ENCODE assay signal across 1 cellular context in the genomic region with DNA sequence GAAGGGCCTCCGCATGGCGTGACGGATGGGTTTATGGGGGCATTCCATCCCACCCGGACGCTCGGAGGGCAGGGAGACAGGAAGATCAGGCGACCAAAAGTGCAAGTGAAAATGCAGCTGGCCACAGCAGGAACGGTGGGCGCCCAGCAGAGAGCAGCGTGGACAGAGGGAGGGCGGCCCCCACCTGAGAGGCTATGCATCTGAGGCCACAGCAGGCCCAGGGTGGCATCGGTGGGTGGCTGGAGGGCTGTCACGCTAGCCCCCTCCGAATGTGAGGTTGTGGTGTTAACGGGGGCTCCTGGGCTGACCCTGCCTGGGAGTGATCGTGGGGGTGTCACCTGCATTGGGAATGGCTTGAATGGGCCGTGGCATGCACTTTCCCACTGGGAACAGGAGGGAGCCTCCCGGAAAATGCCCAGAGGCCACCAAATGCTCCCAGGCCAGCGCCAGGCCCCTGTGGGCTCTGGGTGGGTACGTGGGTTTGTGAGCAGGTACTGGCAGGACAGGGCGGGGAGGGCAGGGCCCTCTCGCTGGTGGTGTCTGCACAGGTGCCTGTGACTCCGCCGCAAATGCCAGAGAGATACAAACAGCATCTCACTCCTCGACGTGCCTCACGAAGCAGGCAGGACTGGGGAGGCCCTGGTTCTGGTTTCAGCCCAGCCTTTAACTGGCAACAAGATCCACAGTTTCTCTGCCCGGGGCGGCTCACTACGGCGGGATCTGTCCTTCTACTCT.
TF ChIP-seq lines count a peak whose summit lies in the region.

No MANE protein-coding gene starts in this region.

TF ChIP-seq in H1, 55 proteins besides CTCF, POLR2A, EP300 and RAD21:
- TF ChIP-seq SAP30 (IDR thresholded peaks at IDR 0.05; ENCODE audit: insufficient read depth, insufficient replicate concordance, low read length) (no peak), SUZ12 (IDR thresholded peaks at IDR 0.05; ENCODE audit: low read length) (no peak), CBX8 (IDR thresholded peaks at IDR 0.05; ENCODE audit: borderline replicate concordance, low read depth, low read length) (no peak), CHD2 (IDR thresholded peaks at IDR 0.05; ENCODE audit: low read length) (no peak), RNF2 (IDR thresholded peaks at IDR 0.05; ENCODE audit: borderline replicate concordance, low read depth, low read length, missing control alignments, poor library complexity, severe bottlenecking) (no peak), SP1 (IDR thresholded peaks at IDR 0.05; ENCODE audit: low read depth, low read length) (no peak), BRCA1 (IDR thresholded peaks at IDR 0.05; ENCODE audit: low read depth, low read length) (no peak), PHF8 (conservative IDR thresholded peaks at IDR 0.05; ENCODE audit: low read depth, low read length) (no peak), EZH2 (IDR thresholded peaks at IDR 0.05; ENCODE audit: low read depth, low read length, severe bottlenecking) (no peak), POLR2AphosphoS5 (IDR thresholded peaks at IDR 0.05; ENCODE audit: low read depth, low read length) (no peak), EGR1 (IDR thresholded peaks at IDR 0.05; ENCODE audit: borderline replicate concordance, low read depth, low read length) (no peak), CHD1 (IDR thresholded peaks at IDR 0.05; ENCODE audit: low read depth, low read length) (no peak), SIN3A (conservative IDR thresholded peaks at IDR 0.05 in 1 of 2, IDR thresholded peaks at IDR 0.05 in 1 of 2; ENCODE audit: low read depth in 1 of 2, low read length in 2 of 2) (no peak), TBP (IDR thresholded peaks at IDR 0.05; ENCODE audit: low read depth, low read length) (no peak), KDM4A (IDR thresholded peaks at IDR 0.05; ENCODE audit: low read depth, low read length, severe bottlenecking) (no peak)
- TF ChIP-seq, protein P1, sequence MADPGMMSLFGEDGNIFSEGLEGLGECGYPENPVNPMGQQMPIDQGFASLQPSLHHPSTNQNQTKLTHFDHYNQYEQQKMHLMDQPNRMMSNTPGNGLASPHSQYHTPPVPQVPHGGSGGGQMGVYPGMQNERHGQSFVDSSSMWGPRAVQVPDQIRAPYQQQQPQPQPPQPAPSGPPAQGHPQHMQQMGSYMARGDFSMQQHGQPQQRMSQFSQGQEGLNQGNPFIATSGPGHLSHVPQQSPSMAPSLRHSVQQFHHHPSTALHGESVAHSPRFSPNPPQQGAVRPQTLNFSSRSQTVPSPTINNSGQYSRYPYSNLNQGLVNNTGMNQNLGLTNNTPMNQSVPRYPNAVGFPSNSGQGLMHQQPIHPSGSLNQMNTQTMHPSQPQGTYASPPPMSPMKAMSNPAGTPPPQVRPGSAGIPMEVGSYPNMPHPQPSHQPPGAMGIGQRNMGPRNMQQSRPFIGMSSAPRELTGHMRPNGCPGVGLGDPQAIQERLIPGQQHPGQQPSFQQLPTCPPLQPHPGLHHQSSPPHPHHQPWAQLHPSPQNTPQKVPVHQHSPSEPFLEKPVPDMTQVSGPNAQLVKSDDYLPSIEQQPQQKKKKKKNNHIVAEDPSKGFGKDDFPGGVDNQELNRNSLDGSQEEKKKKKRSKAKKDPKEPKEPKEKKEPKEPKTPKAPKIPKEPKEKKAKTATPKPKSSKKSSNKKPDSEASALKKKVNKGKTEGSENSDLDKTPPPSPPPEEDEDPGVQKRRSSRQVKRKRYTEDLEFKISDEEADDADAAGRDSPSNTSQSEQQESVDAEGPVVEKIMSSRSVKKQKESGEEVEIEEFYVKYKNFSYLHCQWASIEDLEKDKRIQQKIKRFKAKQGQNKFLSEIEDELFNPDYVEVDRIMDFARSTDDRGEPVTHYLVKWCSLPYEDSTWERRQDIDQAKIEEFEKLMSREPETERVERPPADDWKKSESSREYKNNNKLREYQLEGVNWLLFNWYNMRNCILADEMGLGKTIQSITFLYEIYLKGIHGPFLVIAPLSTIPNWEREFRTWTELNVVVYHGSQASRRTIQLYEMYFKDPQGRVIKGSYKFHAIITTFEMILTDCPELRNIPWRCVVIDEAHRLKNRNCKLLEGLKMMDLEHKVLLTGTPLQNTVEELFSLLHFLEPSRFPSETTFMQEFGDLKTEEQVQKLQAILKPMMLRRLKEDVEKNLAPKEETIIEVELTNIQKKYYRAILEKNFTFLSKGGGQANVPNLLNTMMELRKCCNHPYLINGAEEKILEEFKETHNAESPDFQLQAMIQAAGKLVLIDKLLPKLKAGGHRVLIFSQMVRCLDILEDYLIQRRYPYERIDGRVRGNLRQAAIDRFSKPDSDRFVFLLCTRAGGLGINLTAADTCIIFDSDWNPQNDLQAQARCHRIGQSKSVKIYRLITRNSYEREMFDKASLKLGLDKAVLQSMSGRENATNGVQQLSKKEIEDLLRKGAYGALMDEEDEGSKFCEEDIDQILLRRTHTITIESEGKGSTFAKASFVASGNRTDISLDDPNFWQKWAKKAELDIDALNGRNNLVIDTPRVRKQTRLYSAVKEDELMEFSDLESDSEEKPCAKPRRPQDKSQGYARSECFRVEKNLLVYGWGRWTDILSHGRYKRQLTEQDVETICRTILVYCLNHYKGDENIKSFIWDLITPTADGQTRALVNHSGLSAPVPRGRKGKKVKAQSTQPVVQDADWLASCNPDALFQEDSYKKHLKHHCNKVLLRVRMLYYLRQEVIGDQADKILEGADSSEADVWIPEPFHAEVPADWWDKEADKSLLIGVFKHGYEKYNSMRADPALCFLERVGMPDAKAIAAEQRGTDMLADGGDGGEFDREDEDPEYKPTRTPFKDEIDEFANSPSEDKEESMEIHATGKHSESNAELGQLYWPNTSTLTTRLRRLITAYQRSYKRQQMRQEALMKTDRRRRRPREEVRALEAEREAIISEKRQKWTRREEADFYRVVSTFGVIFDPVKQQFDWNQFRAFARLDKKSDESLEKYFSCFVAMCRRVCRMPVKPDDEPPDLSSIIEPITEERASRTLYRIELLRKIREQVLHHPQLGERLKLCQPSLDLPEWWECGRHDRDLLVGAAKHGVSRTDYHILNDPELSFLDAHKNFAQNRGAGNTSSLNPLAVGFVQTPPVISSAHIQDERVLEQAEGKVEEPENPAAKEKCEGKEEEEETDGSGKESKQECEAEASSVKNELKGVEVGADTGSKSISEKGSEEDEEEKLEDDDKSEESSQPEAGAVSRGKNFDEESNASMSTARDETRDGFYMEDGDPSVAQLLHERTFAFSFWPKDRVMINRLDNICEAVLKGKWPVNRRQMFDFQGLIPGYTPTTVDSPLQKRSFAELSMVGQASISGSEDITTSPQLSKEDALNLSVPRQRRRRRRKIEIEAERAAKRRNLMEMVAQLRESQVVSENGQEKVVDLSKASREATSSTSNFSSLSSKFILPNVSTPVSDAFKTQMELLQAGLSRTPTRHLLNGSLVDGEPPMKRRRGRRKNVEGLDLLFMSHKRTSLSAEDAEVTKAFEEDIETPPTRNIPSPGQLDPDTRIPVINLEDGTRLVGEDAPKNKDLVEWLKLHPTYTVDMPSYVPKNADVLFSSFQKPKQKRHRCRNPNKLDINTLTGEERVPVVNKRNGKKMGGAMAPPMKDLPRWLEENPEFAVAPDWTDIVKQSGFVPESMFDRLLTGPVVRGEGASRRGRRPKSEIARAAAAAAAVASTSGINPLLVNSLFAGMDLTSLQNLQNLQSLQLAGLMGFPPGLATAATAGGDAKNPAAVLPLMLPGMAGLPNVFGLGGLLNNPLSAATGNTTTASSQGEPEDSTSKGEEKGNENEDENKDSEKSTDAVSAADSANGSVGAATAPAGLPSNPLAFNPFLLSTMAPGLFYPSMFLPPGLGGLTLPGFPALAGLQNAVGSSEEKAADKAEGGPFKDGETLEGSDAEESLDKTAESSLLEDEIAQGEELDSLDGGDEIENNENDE (IDR thresholded peaks at IDR 0.05; ENCODE audit: insufficient replicate concordance, low read length): no peak
TF ChIP-seq in H1: peak in this region for 0.
